ENCODE assay signal across 19 cellular contexts in the genomic region with DNA sequence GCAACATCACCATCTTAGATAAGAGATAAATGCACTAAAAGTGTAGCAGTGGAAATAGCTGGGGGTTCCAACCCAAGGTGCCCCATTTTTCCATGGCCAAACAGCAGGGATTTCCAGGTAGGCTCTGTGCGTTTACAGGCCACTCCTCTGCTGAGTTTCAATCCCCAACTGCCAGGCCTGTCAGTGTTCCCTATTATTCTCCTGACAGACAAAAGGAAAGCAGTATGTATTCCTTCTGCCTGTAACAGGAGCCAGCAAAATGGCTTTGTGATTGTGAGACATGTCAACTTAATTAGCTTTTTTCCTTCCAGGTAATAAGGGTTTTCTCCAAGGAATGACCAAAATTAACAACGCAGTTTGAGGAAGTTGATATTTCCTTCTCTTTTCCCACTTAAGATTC.
DNase-seq lines count a peak whose midpoint lies in the region; ATAC-seq and TF ChIP-seq lines count a peak whose summit lies in the region.
"Had no signal": no experiment of that assay in that cellular context is flagged by ENCODE, and none has a peak within 500 bp of the region (broad histone marks: within the 10 kb centered on the region; RNA-seq: fewer than 3 reads in every experiment).

No MANE protein-coding gene starts in this region.

- H3K27me3 ChIP-seq in GM23338 (ENCODE audit: insufficient read depth), result no peaks in the 10 kb centered on the region
- H3K27me3 ChIP-seq in neural cell (ENCODE audit: insufficient read depth, low read depth, low read length), result no peaks in the 10 kb centered on the region
- H3K27me3 ChIP-seq: BE2C, BLaER1 had no signal

- TF ChIP-seq EP300 in neural cell (conservative IDR thresholded peaks at IDR 0.05; ENCODE audit: poor library complexity, severe bottlenecking), result peak; percentile 90

- H3K9me3 Mint-ChIP-seq in GM23338 (no peaks in the 10 kb centered on the region; the same call in 2 of the 3 replicates), WTC11 (peaks cover 15% of the 10 kb centered on the region)

- H3K27ac Mint-ChIP-seq in GM23338 (no peak overlapping the region), WTC11 (no peak overlapping the region)
- H3K27ac Mint-ChIP-seq: CD14-positive monocyte; CD4-positive, alpha-beta memory T cell; CD4-positive, CD25-positive, alpha-beta regulatory T cell; CD8-positive, alpha-beta memory T cell had no signal

- no peak for TF ChIP-seq CTCF in GM23338 (conservative IDR thresholded peaks at IDR 0.05; ENCODE audit: low read depth in 2 of 2)
- no peak for TF ChIP-seq CTCF in WTC11 (IDR thresholded peaks at IDR 0.05)
- TF ChIP-seq CTCF in neural cell (IDR thresholded peaks at IDR 0.05; ENCODE audit: poor library complexity, severe bottlenecking), result no peak

- no peak overlapping the region for H3K27ac ChIP-seq in GM23338 (ENCODE audit: low read depth)
- peak overlapping the region; percentile 55 for H3K27ac ChIP-seq in neural cell (ENCODE audit: low read length)
- H3K27ac ChIP-seq: BLaER1 had no signal

- H3K27me3 Mint-ChIP-seq in GM23338 (ENCODE audit: insufficient read depth, low read depth, poor library complexity) (no peaks in the 10 kb centered on the region), WTC11 (ENCODE audit: low read depth) (peaks cover 2% of the 10 kb centered on the region; the same call in 1 of the 2 replicates)
- H3K27me3 Mint-ChIP-seq: CD4-positive, alpha-beta memory T cell; CD8-positive, alpha-beta memory T cell had no signal

- H3F3A ChIP-seq in GM23338 (replicated peaks; ENCODE audit: low read depth), result no peaks in the 10 kb centered on the region
- peaks cover 4% of the 10 kb centered on the region for H3F3A ChIP-seq in neural cell (ENCODE audit: insufficient read depth, low read length, poor library complexity, severe bottlenecking)

- no peak overlapping the region for H3K4me2 ChIP-seq in GM23338
- no peak overlapping the region for H3K4me2 ChIP-seq in neural cell (ENCODE audit: low read length)
- H3K4me2 ChIP-seq: BLaER1 had no signal

- peak; percentile 78 for ATAC-seq in GM23338
- ATAC-seq in WTC11, result peak; percentile 47
- no peak for ATAC-seq in GM18505 (IDR thresholded peaks at IDR 0.05; ENCODE audit: unreplicated experiment)

- no peak overlapping the region for H3K4me3 Mint-ChIP-seq in GM23338
- H3K4me3 Mint-ChIP-seq in WTC11, result no peak overlapping the region
- H3K4me3 Mint-ChIP-seq: CD14-positive monocyte; CD4-positive, alpha-beta memory T cell; CD4-positive, CD25-positive, alpha-beta regulatory T cell; CD8-positive, alpha-beta memory T cell had no signal

- no peak overlapping the region for H3K9ac ChIP-seq in neural cell (ENCODE audit: low read length)
- H3K9ac ChIP-seq: BLaER1 had no signal

- DNase-seq in GM23338 (ENCODE audit: low spot score) (no peak), WTC11 (ENCODE audit: low spot score) (no peak), 8988T (no peak), DMS153 (lab: John Stamatoyannopoulos, UW) (no peak)
- DNase-seq in stimulated activated naive CD4-positive, alpha-beta T cell (lab: John Stamatoyannopoulos, UW), result no peak
- DNase-seq: ACHN; BE2C; C1 segment of cervical spinal cord; CD4-positive, alpha-beta memory T cell; CD4-positive, CD25-positive, alpha-beta regulatory T cell; CD8-positive, alpha-beta memory T cell; COR-L47; DMS 273 treated with DMSO at 0.1 percent for 48 hours; DMS79 treated with DMSO at 0.1 percent for 48 hours; GF-D8 had no signal

- TF ChIP-seq POLR2A in GM18505 (IDR thresholded peaks at IDR 0.05; ENCODE audit: borderline replicate concordance, extremely low read depth, insufficient read depth, insufficient read length), result no peak

- H3K4me1 Mint-ChIP-seq in GM23338, result peaks cover 31% of the 10 kb centered on the region
- H3K4me1 Mint-ChIP-seq in WTC11, result peaks cover 43% of the 10 kb centered on the region
- H3K4me1 Mint-ChIP-seq: CD14-positive monocyte; CD4-positive, alpha-beta memory T cell; CD4-positive, CD25-positive, alpha-beta regulatory T cell; CD8-positive, alpha-beta memory T cell had no signal

- H3K36me3 ChIP-seq in GM23338 (ENCODE audit: insufficient read depth) (no peaks in the 10 kb centered on the region), neural cell (ENCODE audit: insufficient read depth, low read length) (no peaks in the 10 kb centered on the region)
- H3K36me3 ChIP-seq: BE2C, BLaER1 had no signal

- POLR2A ChIA-PET in WTC11 (lab: Charles Lee), result no interaction called here

- H3K4me3 ChIP-seq in GM23338, result no peak overlapping the region
- H3K4me3 ChIP-seq in neural cell (ENCODE audit: low read length), result no peak overlapping the region
- H3K4me3 ChIP-seq: BLaER1 had no signal

- 0 out of 2 replicates have a peak, but pooled peaks cover 5% of the 10 kb centered on the region for H3K9me2 ChIP-seq in GM23338 (ENCODE audit: insufficient read depth)
- no peaks in the 10 kb centered on the region for H3K9me2 ChIP-seq in neural cell (ENCODE audit: insufficient read depth, low read length)

- H3K79me2 ChIP-seq in GM23338 (replicated peaks; ENCODE audit: insufficient read depth) (no peaks in the 10 kb centered on the region), neural cell (replicated peaks; ENCODE audit: insufficient read depth, low read length) (no peaks in the 10 kb centered on the region)

- CTCF ChIA-PET in WTC11 (lab: Charles Lee), result interaction anchor here (2.6 kb wide), 1 partner anchor 51 kb away, joined by 7 read pairs; no protein-coding TSS in a partner anchor

- peaks cover 32% of the 10 kb centered on the region for H3K4me1 ChIP-seq in GM23338 (ENCODE audit: insufficient read depth)
- H3K4me1 ChIP-seq: BE2C, BLaER1 had no signal

- H3K9me3 ChIP-seq in neural cell (ENCODE audit: low read length), result no peaks in the 10 kb centered on the region
- H3K9me3 ChIP-seq: BE2C, BLaER1 had no signal

- no peaks in the 10 kb centered on the region for H4K20me1 ChIP-seq in GM23338 (replicated peaks; ENCODE audit: insufficient read depth)
- no peaks in the 10 kb centered on the region for H4K20me1 ChIP-seq in neural cell (ENCODE audit: insufficient read depth)
- H4K20me1 ChIP-seq: BLaER1 had no signal

- no peaks in the 10 kb centered on the region for H3K36me3 Mint-ChIP-seq in GM23338 (ENCODE audit: low read depth)
- H3K36me3 Mint-ChIP-seq in WTC11, result no peaks in the 10 kb centered on the region; the same call in 1 of the 2 replicates
- H3K36me3 Mint-ChIP-seq: CD14-positive monocyte; CD4-positive, alpha-beta memory T cell; CD4-positive, CD25-positive, alpha-beta regulatory T cell; CD8-positive, alpha-beta memory T cell had no signal

- H2AFZ ChIP-seq in GM23338, result no peak overlapping the region
- H2AFZ ChIP-seq in neural cell (ENCODE audit: low read depth, low read length), result no peak overlapping the region

- TF ChIP-seq RAD21 in neural cell (conservative IDR thresholded peaks at IDR 0.05), result no peak

TF ChIP-seq in GM23338, 12 proteins besides CTCF, POLR2A, EP300 and RAD21 (continues in another document):
- no peak for TF ChIP-seq JUNB (IDR thresholded peaks at IDR 0.05; ENCODE audit: unreplicated experiment)
- no peak for TF ChIP-seq EZH2phosphoT487 (IDR thresholded peaks at IDR 0.05; ENCODE audit: unreplicated experiment)

TF ChIP-seq in WTC11, 78 proteins besides CTCF, POLR2A, EP300 and RAD21 (continues in another document):
- TF ChIP-seq SMAD3 (CRISPR knock-in tag; IDR thresholded peaks at IDR 0.05; ENCODE audit: borderline replicate concordance) (no peak), ZNF317 (CRISPR knock-in tag; IDR thresholded peaks at IDR 0.05; ENCODE audit: borderline replicate concordance, low read depth) (no peak), NFE2L1 (CRISPR knock-in tag; IDR thresholded peaks at IDR 0.05) (no peak)
- TF ChIP-seq, protein P1, sequence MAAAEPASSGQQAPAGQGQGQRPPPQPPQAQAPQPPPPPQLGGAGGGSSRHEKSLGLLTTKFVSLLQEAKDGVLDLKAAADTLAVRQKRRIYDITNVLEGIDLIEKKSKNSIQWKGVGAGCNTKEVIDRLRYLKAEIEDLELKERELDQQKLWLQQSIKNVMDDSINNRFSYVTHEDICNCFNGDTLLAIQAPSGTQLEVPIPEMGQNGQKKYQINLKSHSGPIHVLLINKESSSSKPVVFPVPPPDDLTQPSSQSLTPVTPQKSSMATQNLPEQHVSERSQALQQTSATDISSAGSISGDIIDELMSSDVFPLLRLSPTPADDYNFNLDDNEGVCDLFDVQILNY (CRISPR knock-in tag; IDR thresholded peaks at IDR 0.05), result no peak
- TF ChIP-seq, protein P2, sequence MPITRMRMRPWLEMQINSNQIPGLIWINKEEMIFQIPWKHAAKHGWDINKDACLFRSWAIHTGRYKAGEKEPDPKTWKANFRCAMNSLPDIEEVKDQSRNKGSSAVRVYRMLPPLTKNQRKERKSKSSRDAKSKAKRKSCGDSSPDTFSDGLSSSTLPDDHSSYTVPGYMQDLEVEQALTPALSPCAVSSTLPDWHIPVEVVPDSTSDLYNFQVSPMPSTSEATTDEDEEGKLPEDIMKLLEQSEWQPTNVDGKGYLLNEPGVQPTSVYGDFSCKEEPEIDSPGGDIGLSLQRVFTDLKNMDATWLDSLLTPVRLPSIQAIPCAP (CRISPR knock-in tag; IDR thresholded peaks at IDR 0.05), result no peak

TF ChIP-seq in neural cell, 6 proteins besides CTCF, POLR2A, EP300 and RAD21 (continues in another document):
- TF ChIP-seq EZH2 (IDR thresholded peaks at IDR 0.05; ENCODE audit: borderline replicate concordance, insufficient read depth, low read length, poor library complexity, severe bottlenecking), result no peak
- no peak for TF ChIP-seq SMC3 (conservative IDR thresholded peaks at IDR 0.05; ENCODE audit: poor library complexity)
- TF ChIP-seq, protein P3, sequence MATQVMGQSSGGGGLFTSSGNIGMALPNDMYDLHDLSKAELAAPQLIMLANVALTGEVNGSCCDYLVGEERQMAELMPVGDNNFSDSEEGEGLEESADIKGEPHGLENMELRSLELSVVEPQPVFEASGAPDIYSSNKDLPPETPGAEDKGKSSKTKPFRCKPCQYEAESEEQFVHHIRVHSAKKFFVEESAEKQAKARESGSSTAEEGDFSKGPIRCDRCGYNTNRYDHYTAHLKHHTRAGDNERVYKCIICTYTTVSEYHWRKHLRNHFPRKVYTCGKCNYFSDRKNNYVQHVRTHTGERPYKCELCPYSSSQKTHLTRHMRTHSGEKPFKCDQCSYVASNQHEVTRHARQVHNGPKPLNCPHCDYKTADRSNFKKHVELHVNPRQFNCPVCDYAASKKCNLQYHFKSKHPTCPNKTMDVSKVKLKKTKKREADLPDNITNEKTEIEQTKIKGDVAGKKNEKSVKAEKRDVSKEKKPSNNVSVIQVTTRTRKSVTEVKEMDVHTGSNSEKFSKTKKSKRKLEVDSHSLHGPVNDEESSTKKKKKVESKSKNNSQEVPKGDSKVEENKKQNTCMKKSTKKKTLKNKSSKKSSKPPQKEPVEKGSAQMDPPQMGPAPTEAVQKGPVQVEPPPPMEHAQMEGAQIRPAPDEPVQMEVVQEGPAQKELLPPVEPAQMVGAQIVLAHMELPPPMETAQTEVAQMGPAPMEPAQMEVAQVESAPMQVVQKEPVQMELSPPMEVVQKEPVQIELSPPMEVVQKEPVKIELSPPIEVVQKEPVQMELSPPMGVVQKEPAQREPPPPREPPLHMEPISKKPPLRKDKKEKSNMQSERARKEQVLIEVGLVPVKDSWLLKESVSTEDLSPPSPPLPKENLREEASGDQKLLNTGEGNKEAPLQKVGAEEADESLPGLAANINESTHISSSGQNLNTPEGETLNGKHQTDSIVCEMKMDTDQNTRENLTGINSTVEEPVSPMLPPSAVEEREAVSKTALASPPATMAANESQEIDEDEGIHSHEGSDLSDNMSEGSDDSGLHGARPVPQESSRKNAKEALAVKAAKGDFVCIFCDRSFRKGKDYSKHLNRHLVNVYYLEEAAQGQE (IDR thresholded peaks at IDR 0.05; ENCODE audit: borderline replicate concordance), result peak; percentile 99
